ENCODE assay signal across 19 cellular contexts in the genomic region with DNA sequence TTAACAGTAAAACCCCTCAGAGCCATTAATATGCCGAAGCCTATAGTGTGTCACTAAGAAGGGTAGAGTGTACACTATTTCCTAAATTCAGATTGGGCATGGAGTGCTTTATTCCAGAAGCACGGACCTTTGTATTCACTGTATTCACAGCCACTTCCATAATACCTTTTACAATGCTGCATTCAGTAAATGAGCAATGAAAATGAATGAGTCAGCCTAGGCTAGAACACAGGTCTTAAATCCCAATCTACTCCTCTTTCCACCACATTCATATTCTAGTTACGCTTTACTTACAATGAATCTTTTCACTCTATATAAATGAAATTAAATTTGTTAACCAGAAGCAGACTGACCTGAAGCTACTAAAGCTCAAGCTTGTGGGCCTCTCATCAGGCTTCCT. TPM values are rescaled to one million over a fixed set of nuclear protein-coding genes. Genes with fewer than 3 reads are reported as not detected.
A peak's percentile ranks its signal among the peaks of the same experiment; 100 is the strongest.
DNase-seq lines count a peak whose midpoint lies in the region; TF ChIP-seq lines count a peak whose summit lies in the region.
"Had no signal": no experiment of that assay in that cellular context is flagged by ENCODE, and none has a peak within 500 bp of the region (broad histone marks: within the 10 kb centered on the region; RNA-seq: fewer than 3 reads in every experiment).

No MANE protein-coding gene starts in this region.

- no peak overlapping the region for H3K4ac ChIP-seq in mesendoderm (ENCODE audit: low read depth, low read length)

- H3K4me2 ChIP-seq in mesendoderm (ENCODE audit: low read length), result no peak overlapping the region
- H3K4me2 ChIP-seq: GM23338 had no signal

- peak overlapping the region; percentile 29 to 47 for H3K27ac ChIP-seq in mucosa of rectum (ENCODE audit: low read depth in 2 of 2, low read length in 2 of 2)
- no peak overlapping the region for H3K27ac ChIP-seq in mesendoderm (ENCODE audit: low read depth, low read length)

- H3K18ac ChIP-seq in mesendoderm (ENCODE audit: low read length), result no peak overlapping the region

- 100% methylated on average over 1 of the region's 3 CpGs for WGBS in mesendoderm (ENCODE audit: extremely low coverage, insufficient coverage, low lambda C conversion rate)

- H2BK5ac ChIP-seq in mesendoderm (ENCODE audit: low read length), result no peak overlapping the region

- H3K36me3 ChIP-seq in mucosa of rectum (ENCODE audit: control insufficient read depth in 2 of 2, insufficient read depth in 2 of 2, low read length in 2 of 2), result no peaks in the 10 kb centered on the region
- H3K36me3 ChIP-seq in mesendoderm (ENCODE audit: control insufficient read depth, insufficient read depth, low read length), result no peaks in the 10 kb centered on the region
- H3K36me3 ChIP-seq: BE2C, MG63 had no signal

- no peaks in the 10 kb centered on the region for H3K4me1 Mint-ChIP-seq in mesothelial cell of epicardium
- H3K4me1 Mint-ChIP-seq: CD4-positive, CD25-positive, alpha-beta regulatory T cell had no signal

- H3K79me1 ChIP-seq in mesendoderm (ENCODE audit: low read length), result no peaks in the 10 kb centered on the region

- no peak overlapping the region for H3K56ac ChIP-seq in mesendoderm (ENCODE audit: low read length)

- peaks cover 0 to 3% of the 10 kb centered on the region in 2 donors for H3K27me3 ChIP-seq in mucosa of rectum (ENCODE audit: control insufficient read depth in 2 of 2, insufficient read depth in 2 of 2, low read length in 2 of 2)
- H3K27me3 ChIP-seq in mesendoderm (ENCODE audit: insufficient read depth, low read length, poor library complexity), result no peaks in the 10 kb centered on the region
- H3K27me3 ChIP-seq: BE2C, MG63 had no signal

- no peak overlapping the region for H2BK120ac ChIP-seq in mesendoderm (ENCODE audit: low read depth, low read length)

- no peaks in the 10 kb centered on the region for H3K79me2 ChIP-seq in mesendoderm (ENCODE audit: control insufficient read depth, insufficient read depth, low read length)

- no peak overlapping the region for H4K5ac ChIP-seq in mesendoderm (ENCODE audit: low read length)

- H3K27me3 Mint-ChIP-seq in mesothelial cell of epicardium (ENCODE audit: low read depth), result peaks cover 4% of the 10 kb centered on the region

- H3K4me3 Mint-ChIP-seq in mesothelial cell of epicardium, result no peak overlapping the region
- H3K4me3 Mint-ChIP-seq: CD4-positive, CD25-positive, alpha-beta regulatory T cell; GM23338 had no signal

- H3K4me1 ChIP-seq in mucosa of rectum (ENCODE audit: control insufficient read depth in 2 of 2, insufficient read depth in 2 of 2, low read length in 2 of 2), result peaks cover 0 to 10% of the 10 kb centered on the region in 2 donors
- no peaks in the 10 kb centered on the region for H3K4me1 ChIP-seq in mesendoderm (ENCODE audit: control insufficient read depth, low read depth, low read length)
- H3K4me1 ChIP-seq: BE2C, Caco-2 had no signal

- no peak overlapping the region for H4K8ac ChIP-seq in mesendoderm (ENCODE audit: low read depth, low read length)

- no peak for TF ChIP-seq CTCF in mesothelial cell of epicardium (IDR thresholded peaks at IDR 0.05; ENCODE audit: unreplicated experiment)

- H2BK15ac ChIP-seq in mesendoderm (replicated peaks; ENCODE audit: low read depth), result no peak overlapping the region

- no peak overlapping the region for H3K23ac ChIP-seq in mesendoderm (ENCODE audit: low read length)

- H3K9me3 ChIP-seq in mucosa of rectum (ENCODE audit: control insufficient read depth in 2 of 2, low read length in 2 of 2), result no peaks in the 10 kb centered on the region
- H3K9me3 ChIP-seq: BE2C, Caco-2, MG63 had no signal

- H3K4me3 ChIP-seq in mucosa of rectum (ENCODE audit: low read length in 2 of 2), result no peak overlapping the region
- no peak overlapping the region for H3K4me3 ChIP-seq in mesendoderm (ENCODE audit: low read length)
- H3K4me3 ChIP-seq: GM12878, GM23338, MG63 had no signal

- no peak overlapping the region for H2AK5ac ChIP-seq in mesendoderm (ENCODE audit: low read length)

- no peak overlapping the region for H3K27ac Mint-ChIP-seq in mesothelial cell of epicardium
- H3K27ac Mint-ChIP-seq: CD4-positive, CD25-positive, alpha-beta regulatory T cell; GM23338 had no signal

- no peaks in the 10 kb centered on the region for H3K9me3 Mint-ChIP-seq in mesothelial cell of epicardium
- H3K9me3 Mint-ChIP-seq: CD4-positive, CD25-positive, alpha-beta regulatory T cell; GM23338 had no signal

- no peaks in the 10 kb centered on the region for H3K36me3 Mint-ChIP-seq in mesothelial cell of epicardium
- H3K36me3 Mint-ChIP-seq: CD4-positive, CD25-positive, alpha-beta regulatory T cell had no signal

- H3K9ac ChIP-seq in mucosa of rectum (ENCODE audit: low read depth in 1 of 2, low read length in 2 of 2) (no peak overlapping the region), mesendoderm (ENCODE audit: low read length) (no peak overlapping the region)

- DNase-seq in COLO829 (ENCODE audit: low spot score) (peak; percentile 93), LoVo (ENCODE audit: low spot score) (peak; percentile 41), astrocyte of the hippocampus (ENCODE audit: low read depth, low spot score) (peak; percentile 28), mesothelial cell of epicardium (ENCODE audit: low spot score in 2 of 2, unreplicated experiment in 2 of 2) (no peak), SIG-M5 (lab: John Stamatoyannopoulos, UW) (no peak), mesendoderm (no peak)
- DNase-seq: BE2C; Caco-2; CD4-positive, CD25-positive, alpha-beta regulatory T cell; DMS153; MG63; NCI-H1048; NCI-H1436; NCI-H1930; NCI-H345; NCI-H526 had no signal

RNA-seq across cellular contexts. Expression of gene GORAB, which starts 13.0 kb away (rescaled TPM):
- total RNA-seq in mesothelial cell of epicardium, result 15.7 to 18.4 TPM (median 17.5 TPM) in 3 replicates
- 7.8 TPM for polyA plus RNA-seq in mesendoderm (2013, experiment 1 of 2)
- polyA plus RNA-seq in mesendoderm (2013, experiment 2 of 2), result 7.5 TPM

Comparison
In these comparisons a context has a peak if more than half of its experiments do, and no peak if none do; other contexts are left out.
1. DNase-seq: peak in COLO829 (single experiment), LoVo (single experiment) and astrocyte of the hippocampus (single experiment); none in mesothelial cell of epicardium (0 of 2), SIG-M5 (single experiment) and mesendoderm (single experiment).